8 cellular contexts compared by ENCODE assay signal in genomic region chr22:20436309-20437252, GRCh38. TPM values are rescaled to one million over a fixed set of nuclear protein-coding genes. Genes with fewer than 3 reads are reported as not detected.
DNase-seq lines count a peak whose midpoint lies in the region; ATAC-seq and TF ChIP-seq lines count a peak whose summit lies in the region.

No MANE protein-coding gene starts in this region.

- no peak overlapping the region for H3K27ac ChIP-seq in CD4-positive, alpha-beta memory T cell (ENCODE audit: low read depth, low read length)
- no peak overlapping the region for H3K27ac ChIP-seq in mesenchymal stem cell (ENCODE audit: low read length, poor library complexity, severe bottlenecking)
- peak overlapping the region; percentile 88 to 97 for H3K27ac ChIP-seq in uterus

- intact Hi-C loops in CD4-positive, alpha-beta memory T cell (cut with micrococcal nuclease): no loop called here
- intact Hi-C loops in uterus (cut with DNase I; ENCODE audit: low total_unique reads): loop anchor here (10.0 kb wide), 1 partner anchor 58 kb away; the partner anchor contains the start of gene KLHL22

- H2BK15ac ChIP-seq in mesenchymal stem cell (ENCODE audit: low read depth, poor library complexity, severe bottlenecking): peak overlapping the region; percentile 98

- H3K27me3 ChIP-seq in CD4-positive, alpha-beta memory T cell (ENCODE audit: insufficient read depth, low read length): peaks cover 28% of the 10 kb centered on the region
- H3K27me3 ChIP-seq in mesenchymal stem cell (ENCODE audit: control insufficient read depth in 1 of 2, insufficient read depth in 1 of 2, low read length in 2 of 2) (no peaks in the 10 kb centered on the region), uterus (no peaks in the 10 kb centered on the region)

- peak overlapping the region in 1 of 2 experiments; percentile 50 for H3K23ac ChIP-seq in mesenchymal stem cell (ENCODE audit: low read length in 2 of 2)

- no peak overlapping the region for H2BK5ac ChIP-seq in mesenchymal stem cell (ENCODE audit: low read depth, low read length, poor library complexity, severe bottlenecking)

- no peak overlapping the region for H2AK5ac ChIP-seq in mesenchymal stem cell (ENCODE audit: low read length, severe bottlenecking)

- peaks cover 7 to 35% (median 12%) of the 10 kb centered on the region in 4 donors for H3K4me1 Mint-ChIP-seq in CD4-positive, alpha-beta memory T cell

- peak overlapping the region; percentile 94 for H3K4me2 ChIP-seq in mesenchymal stem cell (ENCODE audit: low read length, poor library complexity, severe bottlenecking)

- POLR2A ChIA-PET in CD4-positive, alpha-beta memory T cell (lab: Charles Lee; ENCODE audit: partially characterized antibody): interaction anchor here (0.8 to 1.5 kb wide), 2 partner anchors 23 to 27 kb away, joined by 3 to 7 read pairs; no protein-coding TSS in a partner anchor

- peaks cover 25% of the 10 kb centered on the region for H3K4me1 ChIP-seq in CD4-positive, alpha-beta memory T cell (ENCODE audit: insufficient read depth, low read length)
- H3K4me1 ChIP-seq in mesenchymal stem cell (ENCODE audit: control insufficient read depth, insufficient read depth, low read depth, low read length): peaks cover 35% of the 10 kb centered on the region
- peaks cover 0 to 12% of the 10 kb centered on the region in 2 donors for H3K4me1 ChIP-seq in uterus

- H3K14ac ChIP-seq in mesenchymal stem cell (ENCODE audit: low read length in 2 of 2): peak overlapping the region in 1 of 2 experiments; percentile 94

- no peak for TF ChIP-seq POLR2A in uterus (IDR thresholded peaks at IDR 0.05)

- peak in 2 of 5 donors; percentile 20 to 24 for DNase-seq in CD4-positive, alpha-beta memory T cell
- DNase-seq in LHCN-M2 (ENCODE audit: low read depth) (peak; percentile 18), choroid plexus epithelial cell (ENCODE audit: low read depth) (peak; percentile 42), mesenchymal stem cell (peak; percentile 59), uterus (peak; percentile 43 to 68), NCI-H146 treated with DMSO at 0.1 percent for 48 hours (lab: John Stamatoyannopoulos, UW; ENCODE audit: unreplicated experiment) (no peak)

- H2BK12ac ChIP-seq in mesenchymal stem cell (ENCODE audit: low read length in 2 of 2): peak overlapping the region in 1 of 2 experiments; percentile 61

- peak overlapping the region; percentile 79 to 94 (median 84) for H3K4me3 Mint-ChIP-seq in CD4-positive, alpha-beta memory T cell

- no peaks in the 10 kb centered on the region for H3K9me3 ChIP-seq in CD4-positive, alpha-beta memory T cell (ENCODE audit: control insufficient read depth in 1 of 2, low read length in 2 of 2)
- no peaks in the 10 kb centered on the region for H3K9me3 ChIP-seq in mesenchymal stem cell (ENCODE audit: control insufficient read depth, low read length)
- H3K9me3 ChIP-seq in uterus: no peaks in the 10 kb centered on the region

- H3K18ac ChIP-seq in mesenchymal stem cell (ENCODE audit: low read depth in 1 of 2, low read length in 2 of 2): peak overlapping the region; percentile 92 to 94

- H3K36me3 Mint-ChIP-seq in CD4-positive, alpha-beta memory T cell: no peaks in the 10 kb centered on the region

- peaks cover 25 to 26% of the 10 kb centered on the region in 2 donors for H3K27me3 Mint-ChIP-seq in CD4-positive, alpha-beta memory T cell

- H3K27ac Mint-ChIP-seq in CD4-positive, alpha-beta memory T cell: peak overlapping the region in 3 of 7 donors; percentile 44 to 72 (median 60)

- peak overlapping the region; percentile 10 for H2AFZ ChIP-seq in mesenchymal stem cell (ENCODE audit: low read depth, low read length)

- no peaks in the 10 kb centered on the region for H3K36me3 ChIP-seq in CD4-positive, alpha-beta memory T cell (ENCODE audit: insufficient read depth, low read length)
- peaks cover 7 to 37% of the 10 kb centered on the region in 2 experiments for H3K36me3 ChIP-seq in mesenchymal stem cell (ENCODE audit: control insufficient read depth in 1 of 2, insufficient read depth in 2 of 2, low read depth in 1 of 2, low read length in 2 of 2)
- no peaks in the 10 kb centered on the region for H3K36me3 ChIP-seq in uterus

- WGBS in mesenchymal stem cell: under 1% methylated on average over 82 of the region's 89 CpGs

- peak overlapping the region; percentile 36 to 43 for H3K4me3 ChIP-seq in CD4-positive, alpha-beta memory T cell (ENCODE audit: low read length in 2 of 2)
- H3K4me3 ChIP-seq in choroid plexus epithelial cell (ENCODE audit: low read depth, low read length) (peak overlapping the region; percentile 75), mesenchymal stem cell (ENCODE audit: insufficient read depth in 1 of 2, low read depth in 1 of 2, low read length in 2 of 2) (peak overlapping the region; percentile 83 to 95), uterus (peak overlapping the region; percentile 77 to 86)

- no peaks in the 10 kb centered on the region for H3K9me3 Mint-ChIP-seq in CD4-positive, alpha-beta memory T cell

- peak overlapping the region; percentile 12 for H4K8ac ChIP-seq in mesenchymal stem cell (ENCODE audit: low read length)

- H4K91ac ChIP-seq in mesenchymal stem cell (ENCODE audit: low read length): peak overlapping the region; percentile 35

- ATAC-seq in GM21723 (IDR thresholded peaks at IDR 0.05; ENCODE audit: unreplicated experiment) (no peak), GM18868 (IDR thresholded peaks at IDR 0.05; ENCODE audit: unreplicated experiment) (no peak)

- H2BK120ac ChIP-seq in mesenchymal stem cell (ENCODE audit: low read depth, low read length): peak overlapping the region; percentile 78

- CTCF ChIA-PET in CD4-positive, alpha-beta memory T cell (lab: Charles Lee; ENCODE audit: partially characterized antibody): interaction anchor here (3.1 kb wide), 1 partner anchor 18 kb away, joined by 11 read pairs; no protein-coding TSS in a partner anchor

- TF ChIP-seq CTCF in choroid plexus epithelial cell (conservative IDR thresholded peaks at IDR 0.05; ENCODE audit: low read depth, low read length): no peak
- TF ChIP-seq CTCF in uterus (IDR thresholded peaks at IDR 0.05): no peak

- peaks cover 31% of the 10 kb centered on the region for H3K79me1 ChIP-seq in mesenchymal stem cell (replicated peaks; ENCODE audit: low read length, poor library complexity, severe bottlenecking)

- H3K9ac ChIP-seq in mesenchymal stem cell (ENCODE audit: low read length): peak overlapping the region; percentile 88

- H3K4ac ChIP-seq in mesenchymal stem cell (ENCODE audit: low read depth in 1 of 2, low read length in 2 of 2): peak overlapping the region; percentile 49 to 92

RNA-seq across cellular contexts. Expression of gene SCARF2, which starts 1.0 kb away (rescaled TPM):
- total RNA-seq in CD4-positive, alpha-beta memory T cell: 1 to 10 TPM; 2.6 to 2.7 TPM
- polyA plus RNA-seq in CD4-positive, alpha-beta memory T cell: 1 to 10 TPM in 1 of 2 donors, under 1 TPM in 1; 0.12 to 1.1 TPM
- 13.3 and 18.0 TPM in 2 replicates for total RNA-seq in LHCN-M2 (2014; rRNA removed)
- 16.2 TPM for polyA plus RNA-seq in LHCN-M2 (2012)
- 23.7 TPM for polyA plus RNA-seq in mesenchymal stem cell (2013, experiment 1 of 2)
- polyA plus RNA-seq in mesenchymal stem cell (2013, experiment 2 of 2): 24.0 TPM
- 10 to 100 TPM; 22.9 to 84.5 (median 30.1) TPM for total RNA-seq in uterus

RNA-seq across cellular contexts. Expression of gene ZNF74, which starts 42.6 kb away (rescaled TPM):
- 10 to 100 TPM; 16.5 to 17.4 TPM for total RNA-seq in CD4-positive, alpha-beta memory T cell
- polyA plus RNA-seq in CD4-positive, alpha-beta memory T cell: 10 to 100 TPM in 1 of 2 donors, 1 to 10 TPM in 1; 3.0 to 10.1 TPM
- 9.8 and 9.9 TPM in 2 replicates for total RNA-seq in LHCN-M2 (2014; rRNA removed)
- 4.6 TPM for polyA plus RNA-seq in LHCN-M2 (2012)
- polyA plus RNA-seq in mesenchymal stem cell (2013, experiment 1 of 2): 4.9 TPM
- polyA plus RNA-seq in mesenchymal stem cell (2013, experiment 2 of 2): 5.0 TPM
- 10 to 100 TPM in 3 of 4 donors, 1 to 10 TPM in 1; 8.2 to 32.0 (median 10.8) TPM for total RNA-seq in uterus

RNA-seq across cellular contexts. Expression of gene KLHL22, which starts 59.0 kb away (rescaled TPM):
- 10 to 100 TPM; 60.2 to 63.1 TPM for total RNA-seq in CD4-positive, alpha-beta memory T cell
- 10 to 100 TPM; 19.4 to 23.9 TPM for polyA plus RNA-seq in CD4-positive, alpha-beta memory T cell
- total RNA-seq in LHCN-M2 (2014; rRNA removed) (29.4 and 31.6 TPM in 2 replicates), uterus (10 to 100 TPM; 14.1 to 73.8 (median 42.7) TPM)
- 18.9 TPM for polyA plus RNA-seq in LHCN-M2 (2012)
- polyA plus RNA-seq in mesenchymal stem cell (2013, experiment 1 of 2): 10.8 TPM
- 10.8 TPM for polyA plus RNA-seq in mesenchymal stem cell (2013, experiment 2 of 2)

Comparison
In these comparisons a context has a peak if more than half of its experiments do, and no peak if none do; other contexts are left out.
1. H3K27ac ChIP-seq: peak in uterus (2 of 2); none in CD4-positive, alpha-beta memory T cell (single experiment) and mesenchymal stem cell (single experiment).
2. Peak in every context shown above with its lines, with median percentiles within 50 percentile points of each other: H3K4me3 ChIP-seq.